ENCODE assay signal across 15 cellular contexts in genomic region chr2:137333386-137333972, GRCh38.
DNase-seq lines count a peak whose midpoint lies in the region; ATAC-seq and TF ChIP-seq lines count a peak whose summit lies in the region.
"Had no signal": no experiment of that assay in that cellular context is flagged by ENCODE, and none has a peak within 500 bp of the region (broad histone marks: within the 10 kb centered on the region; RNA-seq: fewer than 3 reads in every experiment).

No MANE protein-coding gene starts in this region.

- peak overlapping the region; percentile 18 for H3K4me3 Mint-ChIP-seq in HFFc6
- H3K4me3 Mint-ChIP-seq: GM23338, immature natural killer cell had no signal

- H3K4me3 ChIP-seq in AG10803 (ENCODE audit: low read length) (no peak overlapping the region), left ventricle myocardium inferior (no peak overlapping the region)
- H3K4me3 ChIP-seq: coronary artery, GM23338, upper lobe of left lung had no signal

- peak; percentile 51 for DNase-seq in AG10803 (ENCODE audit: low read depth)
- DNase-seq in HFFc6, result peak; percentile 55
- peak; percentile 84 for DNase-seq in RPMI7951 (ENCODE audit: low read depth)
- no peak for DNase-seq in left ventricle myocardium inferior
- DNase-seq in ecto neural progenitor cell (ENCODE audit: low spot score), result no peak
- DNase-seq in NCI-H1436 (lab: John Stamatoyannopoulos, UW), result no peak
- no peak for DNase-seq in NCI-H345 treated with DMSO at 0.1 percent for 48 hours (lab: John Stamatoyannopoulos, UW; ENCODE audit: unreplicated experiment)
- DNase-seq: DMS79, immature natural killer cell, NCI-H2107, posterior cingulate gyrus, upper lobe of left lung had no signal

- no peaks in the 10 kb centered on the region for H3K27me3 ChIP-seq in left ventricle myocardium inferior (ENCODE audit: low read depth)
- H3K27me3 ChIP-seq: upper lobe of left lung had no signal

- no peak for ATAC-seq in GM18909 (IDR thresholded peaks at IDR 0.05; ENCODE audit: poor library complexity, unreplicated experiment)
- ATAC-seq: GM23338 had no signal

- peaks cover 22% of the 10 kb centered on the region for H3K9me3 Mint-ChIP-seq in HFFc6

- intact Hi-C loops in left ventricle myocardium inferior (cut with micrococcal nuclease), result no loop called here

- no peaks in the 10 kb centered on the region; the same call in 1 of the 2 replicates for H3K27me3 Mint-ChIP-seq in HFFc6 (ENCODE audit: insufficient read depth)

- TF ChIP-seq CTCF in AG10803 (conservative IDR thresholded peaks at IDR 0.05; ENCODE audit: low read length) (no peak), HFFc6 (IDR thresholded peaks at IDR 0.05) (no peak), left ventricle myocardium inferior (IDR thresholded peaks at IDR 0.05; ENCODE audit: borderline replicate concordance) (no peak)

- peaks cover 16% of the 10 kb centered on the region for H3K4me1 ChIP-seq in left ventricle myocardium inferior
- H3K4me1 ChIP-seq: upper lobe of left lung had no signal

- peaks cover 17% of the 10 kb centered on the region for H3K4me1 Mint-ChIP-seq in HFFc6 (ENCODE audit: low read depth)
- H3K4me1 Mint-ChIP-seq: immature natural killer cell had no signal

- peak overlapping the region; percentile 60 for H3K27ac Mint-ChIP-seq in HFFc6
- H3K27ac Mint-ChIP-seq: GM23338 had no signal

- no peaks in the 10 kb centered on the region for H3K36me3 Mint-ChIP-seq in HFFc6 (ENCODE audit: low read depth)
- H3K36me3 Mint-ChIP-seq: immature natural killer cell had no signal

- no peaks in the 10 kb centered on the region for H3K9me3 ChIP-seq in left ventricle myocardium inferior (replicated peaks)

- H3K36me3 ChIP-seq in left ventricle myocardium inferior, result no peaks in the 10 kb centered on the region
- H3K36me3 ChIP-seq: upper lobe of left lung had no signal

- H3K27ac ChIP-seq in left ventricle myocardium inferior (replicated peaks), result peak overlapping the region; percentile 35
- H3K27ac ChIP-seq: coronary artery, upper lobe of left lung had no signal

Comparison
In these comparisons a context has a peak if more than half of its experiments do, and no peak if none do; other contexts are left out.
1. DNase-seq: peak in AG10803 (single experiment), HFFc6 (single experiment) and RPMI7951 (single experiment); none in left ventricle myocardium inferior (single experiment), ecto neural progenitor cell (single experiment), NCI-H1436 (single experiment) and NCI-H345 treated with DMSO at 0.1 percent for 48 hours (single experiment).